In genomic region chr1:198575715-198576641, GRCh38 we compare ENCODE assay signal across 12 cellular contexts. TPM values are rescaled to one million over a fixed set of nuclear protein-coding genes. Genes with fewer than 3 reads are reported as not detected.
DNase-seq lines count a peak whose midpoint lies in the region; ATAC-seq and TF ChIP-seq lines count a peak whose summit lies in the region.
"Had no signal": no experiment of that assay in that cellular context is flagged by ENCODE, and none has a peak within 500 bp of the region (broad histone marks: within the 10 kb centered on the region; RNA-seq: fewer than 3 reads in every experiment).

No MANE protein-coding gene starts in this region.

- no peak for TF ChIP-seq CTCF in PC-3 (conservative IDR thresholded peaks at IDR 0.05; ENCODE audit: low read depth, low read length)
- no peak for TF ChIP-seq CTCF in neutrophil (IDR thresholded peaks at IDR 0.05)
- no peak for TF ChIP-seq CTCF in tibial artery (IDR thresholded peaks at IDR 0.05)

- H3K4me2 ChIP-seq in PC-3 (ENCODE audit: low read length), result peak overlapping the region; percentile 14; the same call in 1 of the 2 replicates

- ATAC-seq in GM19328 (IDR thresholded peaks at IDR 0.05; ENCODE audit: unreplicated experiment), result peak; percentile 55
- ATAC-seq in HG03064 (IDR thresholded peaks at IDR 0.05; ENCODE audit: low read depth, unreplicated experiment), result peak; percentile 78
- ATAC-seq in PC-3, result peak; percentile 76
- ATAC-seq: WTC11 had no signal

- H3K4me1 ChIP-seq in PC-3 (ENCODE audit: insufficient read depth, low read length) (peaks cover 22% of the 10 kb centered on the region), neutrophil (ENCODE audit: control insufficient read depth in 1 of 2, insufficient read depth in 1 of 2, low read depth in 1 of 2, low read length in 1 of 2) (peaks cover 5 to 7% of the 10 kb centered on the region in 2 experiments), tibial artery (no peaks in the 10 kb centered on the region), SJCRH30 (no peaks in the 10 kb centered on the region)
- H3K4me1 ChIP-seq: sigmoid colon had no signal

- H3K4me3 Mint-ChIP-seq in activated T-helper 1 cell treated with anti-CD3 and anti-CD28 coated beads, Interleukin-12 subunit alpha, Interleukin-12 subunit beta, Interleukin-2, Interleukin-4 antibody, amounts not matched to agents 30 ng/mL and 10 ng/mL and 1 ng/mL, durations not matched to agents 14 hours and 24 hours and 36 hours, result no peak overlapping the region
- H3K4me3 Mint-ChIP-seq: WTC11 had no signal

- H2AFZ ChIP-seq in PC-3 (ENCODE audit: low read length), result no peak overlapping the region

- no peaks in the 10 kb centered on the region for H3K79me2 ChIP-seq in PC-3 (ENCODE audit: low read length)

- H3K27ac ChIP-seq in PC-3 (ENCODE audit: low read length) (peak overlapping the region; percentile 69), neutrophil (peak overlapping the region; percentile 30), tibial artery (no peak overlapping the region), SJCRH30 (no peak overlapping the region)
- H3K27ac ChIP-seq: cardiac muscle cell, sigmoid colon had no signal

- H3K4me1 Mint-ChIP-seq in activated T-helper 1 cell treated with anti-CD3 and anti-CD28 coated beads, Interleukin-12 subunit alpha, Interleukin-12 subunit beta, Interleukin-2, Interleukin-4 antibody, amounts not matched to agents 30 ng/mL and 10 ng/mL and 1 ng/mL, durations not matched to agents 14 hours and 24 hours and 36 hours (ENCODE audit: low read depth), result no peaks in the 10 kb centered on the region
- H3K4me1 Mint-ChIP-seq: WTC11 had no signal

- no peak overlapping the region for H3K9ac ChIP-seq in PC-3 (ENCODE audit: low read length)

- H3K9me3 Mint-ChIP-seq in activated T-helper 1 cell treated with anti-CD3 and anti-CD28 coated beads, Interleukin-12 subunit alpha, Interleukin-12 subunit beta, Interleukin-2, Interleukin-4 antibody, amounts not matched to agents 30 ng/mL and 10 ng/mL and 1 ng/mL, durations not matched to agents 14 hours and 24 hours and 36 hours, result peaks cover 2% of the 10 kb centered on the region

- H3K9me2 ChIP-seq in PC-3 (replicated peaks; ENCODE audit: low read length), result no peaks in the 10 kb centered on the region

- POLR2A ChIA-PET in PC-3 (lab: Charles Lee; ENCODE audit: unreplicated experiment), result interaction anchor here (0.6 to 0.7 kb wide), 3 partner anchors 21 to 91 kb away, joined by 3 to 4 read pairs (median 3); no protein-coding TSS in a partner anchor

- H3K4me3 ChIP-seq in PC-3 (ENCODE audit: low read length) (no peak overlapping the region), neutrophil (ENCODE audit: low read depth in 1 of 2, low read length in 1 of 2) (no peak overlapping the region), tibial artery (no peak overlapping the region), SJCRH30 (no peak overlapping the region)
- H3K4me3 ChIP-seq: cardiac muscle cell, sigmoid colon had no signal

- H3F3A ChIP-seq in PC-3 (ENCODE audit: low read length, unreplicated experiment), result no peaks in the 10 kb centered on the region

- CTCF ChIA-PET in PC-3 (lab: Charles Lee), result no interaction called here

- peaks cover 2% of the 10 kb centered on the region for H3K36me3 Mint-ChIP-seq in activated T-helper 1 cell treated with anti-CD3 and anti-CD28 coated beads, Interleukin-12 subunit alpha, Interleukin-12 subunit beta, Interleukin-2, Interleukin-4 antibody, amounts not matched to agents 30 ng/mL and 10 ng/mL and 1 ng/mL, durations not matched to agents 14 hours and 24 hours and 36 hours (ENCODE audit: low read depth)

- H3K9me3 ChIP-seq in PC-3 (ENCODE audit: low read length), result no peaks in the 10 kb centered on the region
- H3K9me3 ChIP-seq in neutrophil, result no peaks in the 10 kb centered on the region
- H3K9me3 ChIP-seq in tibial artery, result peaks cover 0 to 5% (median 3%) of the 10 kb centered on the region in 3 donors
- no peaks in the 10 kb centered on the region for H3K9me3 ChIP-seq in SJCRH30 (replicated peaks)

- peak; percentile 79 for DNase-seq in PC-3
- no peak for DNase-seq in activated T-helper 1 cell treated with anti-CD3 and anti-CD28 coated beads, Interleukin-12 subunit alpha, Interleukin-12 subunit beta, Interleukin-2, Interleukin-4 antibody, amounts not matched to agents 30 ng/mL and 10 ng/mL and 1 ng/mL, durations not matched to agents 14 hours and 24 hours and 36 hours (ENCODE audit: low spot score)
- no peak for DNase-seq in tibial artery
- no peak for DNase-seq in SJCRH30
- DNase-seq: NCI-H1092 treated with DMSO at 0.1 percent for 48 hours, sigmoid colon, substantia nigra had no signal

- H3K27me3 Mint-ChIP-seq in activated T-helper 1 cell treated with anti-CD3 and anti-CD28 coated beads, Interleukin-12 subunit alpha, Interleukin-12 subunit beta, Interleukin-2, Interleukin-4 antibody, amounts not matched to agents 30 ng/mL and 10 ng/mL and 1 ng/mL, durations not matched to agents 14 hours and 24 hours and 36 hours (ENCODE audit: insufficient read depth), result no peaks in the 10 kb centered on the region

- H3K27me3 ChIP-seq in PC-3 (ENCODE audit: low read length) (no peaks in the 10 kb centered on the region), neutrophil (no peaks in the 10 kb centered on the region), tibial artery (no peaks in the 10 kb centered on the region), SJCRH30 (no peaks in the 10 kb centered on the region)
- H3K27me3 ChIP-seq: cardiac muscle cell, sigmoid colon had no signal

- intact Hi-C loops in PC-3 (cut with micrococcal nuclease), result loop anchor here (1.0 to 5.0 kb wide), 4 partner anchors 49 to 106 kb away; no protein-coding TSS in a partner anchor
- intact Hi-C loops in activated T-helper 1 cell treated with anti-CD3 and anti-CD28 coated beads, Interleukin-12 subunit alpha, Interleukin-12 subunit beta, Interleukin-2, Interleukin-4 antibody, amounts not matched to agents 30 ng/mL and 10 ng/mL and 1 ng/mL, durations not matched to agents 14 hours and 24 hours and 36 hours (cut with micrococcal nuclease), result no loop called here
- intact Hi-C loops in tibial artery (cut with DNase I; ENCODE audit: low total_unique reads), result no loop called here

- no peaks in the 10 kb centered on the region for H3K36me3 ChIP-seq in PC-3 (ENCODE audit: low read depth, low read length)
- H3K36me3 ChIP-seq in neutrophil, result no peaks in the 10 kb centered on the region
- H3K36me3 ChIP-seq in tibial artery, result no peaks in the 10 kb centered on the region
- no peaks in the 10 kb centered on the region for H3K36me3 ChIP-seq in SJCRH30
- H3K36me3 ChIP-seq: cardiac muscle cell, sigmoid colon had no signal

- no TSS peak for BruUV-seq in PC-3 (replicated peaks; lab: Mats Ljungman, UMichigan)

- no peaks in the 10 kb centered on the region for H4K20me1 ChIP-seq in PC-3 (ENCODE audit: low read length)

- H3K27ac Mint-ChIP-seq in activated T-helper 1 cell treated with anti-CD3 and anti-CD28 coated beads, Interleukin-12 subunit alpha, Interleukin-12 subunit beta, Interleukin-2, Interleukin-4 antibody, amounts not matched to agents 30 ng/mL and 10 ng/mL and 1 ng/mL, durations not matched to agents 14 hours and 24 hours and 36 hours, result no peak overlapping the region
- H3K27ac Mint-ChIP-seq: WTC11 had no signal

RNA-seq across cellular contexts. Expression of gene ATP6V1G3, which starts 35.5 kb away (rescaled TPM):
- not detected in 2 replicates for total RNA-seq in PC-3 (2014; rRNA removed)
- total RNA-seq in activated T-helper 1 cell treated with anti-CD3 and anti-CD28 coated beads, Interleukin-12 subunit alpha, Interleukin-12 subunit beta, Interleukin-2, Interleukin-4 antibody, amounts not matched to agents 30 ng/mL and 10 ng/mL and 1 ng/mL, durations not matched to agents 14 hours and 24 hours and 36 hours, result not detected in 2 replicates
- not detected in 2 replicates for total RNA-seq in SJCRH30 (2014; rRNA removed; shearing (Covaris generic))
- total RNA-seq: cardiac muscle cell, sigmoid colon, WTC11 had no signal

Comparison
In these comparisons a context has a peak if more than half of its experiments do, and no peak if none do; other contexts are left out.
1. H3K27ac ChIP-seq: peak in PC-3 (single experiment) and neutrophil (single experiment); none in tibial artery (0 of 2) and SJCRH30 (single experiment).
2. Peak in every context shown above with its lines, with median percentiles within 50 percentile points of each other: ATAC-seq.